Comparison of ENCODE assay signal across 21 cellular contexts in the genomic region with DNA sequence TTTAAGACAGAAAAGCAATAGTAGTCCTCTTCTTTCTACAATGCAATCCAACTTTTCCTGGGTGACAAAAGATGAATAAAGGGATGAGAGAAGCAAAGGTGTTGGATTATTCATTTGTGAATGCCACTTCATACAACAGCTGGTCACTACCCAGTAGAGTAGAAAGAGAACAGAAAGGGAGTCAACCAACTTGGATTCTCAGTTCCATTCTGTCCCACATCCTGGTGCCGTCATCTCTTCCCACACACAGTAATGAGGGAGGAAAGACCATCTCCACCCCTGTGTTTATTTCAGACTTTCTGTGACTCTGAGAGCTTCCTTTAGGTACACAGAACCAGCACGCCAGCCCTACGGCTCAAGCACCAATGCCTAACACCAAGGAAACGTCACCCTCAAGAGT.
A peak's percentile ranks its signal among the peaks of the same experiment; 100 is the strongest.
DNase-seq lines count a peak whose midpoint lies in the region; ATAC-seq and TF ChIP-seq lines count a peak whose summit lies in the region.
"Had no signal": no experiment of that assay in that cellular context is flagged by ENCODE, and none has a peak within 500 bp of the region (broad histone marks: within the 10 kb centered on the region; RNA-seq: fewer than 3 reads in every experiment).

No MANE protein-coding gene starts in this region.

- no peak overlapping the region for H3K4me3 ChIP-seq in OCI-LY7 (ENCODE audit: low read depth, low read length, poor library complexity, severe bottlenecking)
- no peak overlapping the region for H3K4me3 ChIP-seq in endodermal cell (ENCODE audit: low read length)
- H3K4me3 ChIP-seq: body of pancreas, HAP-1, mucosa of descending colon, SJCRH30, uterus had no signal

- no peaks in the 10 kb centered on the region for H3K27me3 Mint-ChIP-seq in activated T-cell treated with anti-CD3 and anti-CD28 coated beads, Interleukin-2, amount 50 U/mL, for 72 hours (ENCODE audit: low read depth)
- H3K27me3 Mint-ChIP-seq in endodermal cell (ENCODE audit: insufficient read depth) (no peaks in the 10 kb centered on the region), chondrocyte (ENCODE audit: low read depth) (no peaks in the 10 kb centered on the region)
- H3K27me3 Mint-ChIP-seq in stimulated activated memory B cell treated with anti-CD40 and anti-IgM and Interleukin-4, amounts not matched to agents 10 μg/mL and 1 μg/mL and 100 μg/mL, for 72 hours = no peaks in the 10 kb centered on the region
- H3K27me3 Mint-ChIP-seq: activated T-cell treated with anti-CD3 and anti-CD28 coated beads, Interleukin-2, amount 50 U/mL, for 24 hours; T-cell had no signal

- no peaks in the 10 kb centered on the region for H3K27me3 ChIP-seq in endodermal cell (ENCODE audit: control insufficient read depth, insufficient read depth, low read length, poor library complexity, severe bottlenecking)
- H3K27me3 ChIP-seq: BE2C, body of pancreas, SJCRH30, uterus had no signal

- H3K9me3 Mint-ChIP-seq in activated T-cell treated with anti-CD3 and anti-CD28 coated beads, Interleukin-2, amount 50 U/mL, for 72 hours = no peaks in the 10 kb centered on the region
- H3K9me3 Mint-ChIP-seq in endodermal cell = no peaks in the 10 kb centered on the region
- H3K9me3 Mint-ChIP-seq in stimulated activated memory B cell treated with anti-CD40 and anti-IgM and Interleukin-4, amounts not matched to agents 10 μg/mL and 1 μg/mL and 100 μg/mL, for 72 hours = no peaks in the 10 kb centered on the region
- no peaks in the 10 kb centered on the region for H3K9me3 Mint-ChIP-seq in chondrocyte (ENCODE audit: low read depth)
- H3K9me3 Mint-ChIP-seq: activated T-cell treated with anti-CD3 and anti-CD28 coated beads, Interleukin-2, amount 50 U/mL, for 24 hours; T-cell had no signal

- H2AFZ ChIP-seq in OCI-LY7 (ENCODE audit: low read length) = no peak overlapping the region

- ATAC-seq in activated T-cell treated with anti-CD3 and anti-CD28 coated beads, Interleukin-2, amount 50 U/mL, for 72 hours (replicated peaks in 1 of 2) = peak; percentile 53 to 69
- no peak for ATAC-seq in stimulated activated memory B cell treated with anti-CD40 and anti-IgM and Interleukin-4, amounts not matched to agents 10 μg/mL and 1 μg/mL and 100 μg/mL, for 72 hours
- ATAC-seq: body of pancreas had no signal

- TF ChIP-seq CTCF in OCI-LY7 (conservative IDR thresholded peaks at IDR 0.05; ENCODE audit: low read length) (no peak), endodermal cell (conservative IDR thresholded peaks at IDR 0.05) (no peak), chondrocyte (IDR thresholded peaks at IDR 0.05) (no peak)

- no peaks in the 10 kb centered on the region for H3K9me2 ChIP-seq in OCI-LY7 (ENCODE audit: insufficient read depth, low read length)

- H3K4me2 ChIP-seq in OCI-LY7 (ENCODE audit: low read length) = peak overlapping the region; percentile 71

- H4K20me1 ChIP-seq in OCI-LY7 (ENCODE audit: insufficient read depth, low read length) = peaks cover 3% of the 10 kb centered on the region; the same call in 1 of the 2 replicates

- no peak for DNase-seq in activated T-cell treated with anti-CD3 and anti-CD28 coated beads, Interleukin-2, amount 50 U/mL, for 72 hours
- no peak for DNase-seq in activated T-cell treated with anti-CD3 and anti-CD28 coated beads, Interleukin-2, amount 50 U/mL, for 1 hour
- DNase-seq in OCI-LY7 (ENCODE audit: low spot score) (no peak), endodermal cell (peak; percentile 32), H4 (ENCODE audit: low spot score) (no peak), chondrocyte (ENCODE audit: low spot score) (no peak), HT-29 (ENCODE audit: low spot score) (no peak)
- DNase-seq: activated T-cell treated with anti-CD3 and anti-CD28 coated beads, Interleukin-2, amount 50 U/mL, for 24 hours; BE2C; body of pancreas; islet precursor cell; NCI-H1092 treated with DMSO at 0.1 percent for 48 hours; NCI-H187 treated with DMSO at 0.1 percent for 48 hours; posterior cingulate gyrus; uterus had no signal

- 92 to 94% methylated on average over 2 to 4 of the region's 4 CpGs for WGBS in endodermal cell (ENCODE audit: insufficient coverage in 1 of 2, insufficient read length in 1 of 2), 2 experiments

- peaks cover 25% of the 10 kb centered on the region for H3K36me3 ChIP-seq in OCI-LY7 (ENCODE audit: insufficient read depth, low read length)
- H3K36me3 ChIP-seq in endodermal cell (ENCODE audit: control insufficient read depth, insufficient read depth, low read length) = no peaks in the 10 kb centered on the region
- H3K36me3 ChIP-seq: BE2C, HAP-1, SJCRH30, uterus had no signal

- no peaks in the 10 kb centered on the region for H3K36me3 Mint-ChIP-seq in activated T-cell treated with anti-CD3 and anti-CD28 coated beads, Interleukin-2, amount 50 U/mL, for 72 hours (ENCODE audit: insufficient read depth in 2 of 2)
- no peaks in the 10 kb centered on the region for H3K36me3 Mint-ChIP-seq in endodermal cell (ENCODE audit: low read depth)
- H3K36me3 Mint-ChIP-seq in stimulated activated memory B cell treated with anti-CD40 and anti-IgM and Interleukin-4, amounts not matched to agents 10 μg/mL and 1 μg/mL and 100 μg/mL, for 72 hours = no peaks in the 10 kb centered on the region
- no peaks in the 10 kb centered on the region for H3K36me3 Mint-ChIP-seq in chondrocyte (ENCODE audit: low read depth)
- H3K36me3 Mint-ChIP-seq: T-cell had no signal

- H3K4me3 Mint-ChIP-seq in activated T-cell treated with anti-CD3 and anti-CD28 coated beads, Interleukin-2, amount 50 U/mL, for 72 hours = no peak overlapping the region
- H3K4me3 Mint-ChIP-seq in endodermal cell (no peak overlapping the region), chondrocyte (ENCODE audit: unreplicated experiment) (no peak overlapping the region)
- no peak overlapping the region for H3K4me3 Mint-ChIP-seq in stimulated activated memory B cell treated with anti-CD40 and anti-IgM and Interleukin-4, amounts not matched to agents 10 μg/mL and 1 μg/mL and 100 μg/mL, for 72 hours
- H3K4me3 Mint-ChIP-seq: activated T-cell treated with anti-CD3 and anti-CD28 coated beads, Interleukin-2, amount 50 U/mL, for 24 hours had no signal

- BruUV-seq in OCI-LY7 (replicated peaks; lab: Mats Ljungman, UMichigan) = no TSS peak

- CTCF ChIA-PET in OCI-LY7 (lab: Charles Lee; ENCODE audit: unreplicated experiment) = interaction anchor here (0.6 kb wide), 1 partner anchor 102 kb away, joined by 4 read pairs; no protein-coding TSS in a partner anchor

- H3K27ac ChIP-seq in OCI-LY7 (ENCODE audit: low read depth, low read length, poor library complexity, severe bottlenecking) (no peak overlapping the region), endodermal cell (ENCODE audit: low read depth, low read length) (no peak overlapping the region)
- H3K27ac ChIP-seq: body of pancreas, uterus had no signal

- H3K79me2 ChIP-seq in OCI-LY7 (ENCODE audit: insufficient read depth, low read depth, low read length) = peaks cover 63% of the 10 kb centered on the region

- H3K9me3 ChIP-seq in OCI-LY7 (ENCODE audit: low read length) (0 out of 2 replicates have a peak, but pooled peaks cover 8% of the 10 kb centered on the region), endodermal cell (ENCODE audit: control insufficient read depth, low read length) (no peaks in the 10 kb centered on the region)
- H3K9me3 ChIP-seq: BE2C, body of pancreas, Caco-2, HAP-1, mucosa of descending colon, SJCRH30, uterus had no signal

- no peak overlapping the region for H3K9ac ChIP-seq in endodermal cell (ENCODE audit: extremely low read depth, low read length, poor library complexity, severe bottlenecking)

- H3K4me1 Mint-ChIP-seq in activated T-cell treated with anti-CD3 and anti-CD28 coated beads, Interleukin-2, amount 50 U/mL, for 72 hours (ENCODE audit: low read depth) = peaks cover 9% of the 10 kb centered on the region
- peaks cover 28% of the 10 kb centered on the region for H3K4me1 Mint-ChIP-seq in endodermal cell
- H3K4me1 Mint-ChIP-seq in stimulated activated memory B cell treated with anti-CD40 and anti-IgM and Interleukin-4, amounts not matched to agents 10 μg/mL and 1 μg/mL and 100 μg/mL, for 72 hours = peaks cover 15% of the 10 kb centered on the region
- peaks cover 12% of the 10 kb centered on the region for H3K4me1 Mint-ChIP-seq in chondrocyte (ENCODE audit: low read depth)

- POLR2A ChIA-PET in OCI-LY7 (lab: Charles Lee) = interaction anchor here (0.6 to 1.0 kb wide), 4 partner anchors 27 to 795 kb away, joined by 3 read pairs; no protein-coding TSS in a partner anchor

- H3K4me1 ChIP-seq in OCI-LY7 (ENCODE audit: insufficient read depth, low read length, poor library complexity, severe bottlenecking) (peaks cover 44% of the 10 kb centered on the region), endodermal cell (ENCODE audit: control insufficient read depth, insufficient read depth, low read length) (peaks cover 13% of the 10 kb centered on the region)
- H3K4me1 ChIP-seq: BE2C had no signal

- intact Hi-C loops in OCI-LY7 (cut with micrococcal nuclease; ENCODE audit: unreplicated experiment) = loop anchor here (1.0 to 10.0 kb wide), 7 partner anchors 74 to 505 kb away; no protein-coding TSS in a partner anchor

- H3K27ac Mint-ChIP-seq in activated T-cell treated with anti-CD3 and anti-CD28 coated beads, Interleukin-2, amount 50 U/mL, for 72 hours = no peak overlapping the region
- H3K27ac Mint-ChIP-seq in endodermal cell (no peak overlapping the region), chondrocyte (ENCODE audit: unreplicated experiment) (no peak overlapping the region)
- peak overlapping the region; percentile 65 for H3K27ac Mint-ChIP-seq in stimulated activated memory B cell treated with anti-CD40 and anti-IgM and Interleukin-4, amounts not matched to agents 10 μg/mL and 1 μg/mL and 100 μg/mL, for 72 hours
- H3K27ac Mint-ChIP-seq: activated T-cell treated with anti-CD3 and anti-CD28 coated beads, Interleukin-2, amount 50 U/mL, for 24 hours had no signal
